In the genomic region with DNA sequence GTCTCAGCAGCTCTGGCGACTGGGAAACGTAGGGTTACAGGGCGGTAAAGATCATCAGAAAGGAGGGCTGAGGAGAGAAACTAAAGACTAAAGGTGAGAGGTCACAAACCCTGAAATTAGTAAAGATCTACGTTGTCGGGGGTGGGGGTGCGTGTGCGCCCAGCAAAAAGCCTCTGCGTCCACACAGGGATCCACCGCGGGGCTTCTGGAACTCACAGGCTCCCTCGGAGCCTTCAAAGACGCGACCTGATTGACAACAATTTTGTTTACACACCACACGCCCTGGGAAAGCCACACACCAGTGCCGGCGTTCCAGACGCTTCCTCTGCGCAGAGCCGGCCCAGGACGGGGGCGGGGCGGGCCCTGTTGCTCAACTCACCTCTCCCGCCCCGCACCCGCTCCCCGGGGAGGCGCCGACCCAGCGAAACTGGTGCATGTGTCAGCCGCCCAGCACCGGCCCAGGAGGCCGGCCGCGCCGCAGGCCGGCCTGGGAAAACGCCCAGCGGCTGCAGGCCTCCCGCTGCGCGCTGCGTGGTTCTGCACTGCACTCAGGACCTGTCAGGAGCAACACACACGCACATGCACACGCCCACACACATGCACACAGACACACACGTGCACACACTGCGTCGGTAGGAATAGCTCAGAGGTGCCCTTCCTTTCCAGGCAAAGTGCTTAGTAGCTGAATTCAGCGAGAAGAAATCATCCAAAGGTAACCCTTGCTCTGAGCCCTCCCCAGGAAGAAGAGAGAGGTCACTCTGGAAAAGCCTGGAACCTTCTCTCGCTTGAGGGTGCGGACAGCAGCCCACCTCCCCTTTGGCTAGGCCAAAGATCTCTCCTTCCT, we compare ENCODE assay signal across 1 cellular context.
TF ChIP-seq lines count a peak whose summit lies in the region.

No MANE protein-coding gene starts in this region.

TF ChIP-seq in K562, 482 proteins besides CTCF, POLR2A, EP300 and RAD21 (continued from another document and continues in another):
- TF ChIP-seq, protein P1, sequence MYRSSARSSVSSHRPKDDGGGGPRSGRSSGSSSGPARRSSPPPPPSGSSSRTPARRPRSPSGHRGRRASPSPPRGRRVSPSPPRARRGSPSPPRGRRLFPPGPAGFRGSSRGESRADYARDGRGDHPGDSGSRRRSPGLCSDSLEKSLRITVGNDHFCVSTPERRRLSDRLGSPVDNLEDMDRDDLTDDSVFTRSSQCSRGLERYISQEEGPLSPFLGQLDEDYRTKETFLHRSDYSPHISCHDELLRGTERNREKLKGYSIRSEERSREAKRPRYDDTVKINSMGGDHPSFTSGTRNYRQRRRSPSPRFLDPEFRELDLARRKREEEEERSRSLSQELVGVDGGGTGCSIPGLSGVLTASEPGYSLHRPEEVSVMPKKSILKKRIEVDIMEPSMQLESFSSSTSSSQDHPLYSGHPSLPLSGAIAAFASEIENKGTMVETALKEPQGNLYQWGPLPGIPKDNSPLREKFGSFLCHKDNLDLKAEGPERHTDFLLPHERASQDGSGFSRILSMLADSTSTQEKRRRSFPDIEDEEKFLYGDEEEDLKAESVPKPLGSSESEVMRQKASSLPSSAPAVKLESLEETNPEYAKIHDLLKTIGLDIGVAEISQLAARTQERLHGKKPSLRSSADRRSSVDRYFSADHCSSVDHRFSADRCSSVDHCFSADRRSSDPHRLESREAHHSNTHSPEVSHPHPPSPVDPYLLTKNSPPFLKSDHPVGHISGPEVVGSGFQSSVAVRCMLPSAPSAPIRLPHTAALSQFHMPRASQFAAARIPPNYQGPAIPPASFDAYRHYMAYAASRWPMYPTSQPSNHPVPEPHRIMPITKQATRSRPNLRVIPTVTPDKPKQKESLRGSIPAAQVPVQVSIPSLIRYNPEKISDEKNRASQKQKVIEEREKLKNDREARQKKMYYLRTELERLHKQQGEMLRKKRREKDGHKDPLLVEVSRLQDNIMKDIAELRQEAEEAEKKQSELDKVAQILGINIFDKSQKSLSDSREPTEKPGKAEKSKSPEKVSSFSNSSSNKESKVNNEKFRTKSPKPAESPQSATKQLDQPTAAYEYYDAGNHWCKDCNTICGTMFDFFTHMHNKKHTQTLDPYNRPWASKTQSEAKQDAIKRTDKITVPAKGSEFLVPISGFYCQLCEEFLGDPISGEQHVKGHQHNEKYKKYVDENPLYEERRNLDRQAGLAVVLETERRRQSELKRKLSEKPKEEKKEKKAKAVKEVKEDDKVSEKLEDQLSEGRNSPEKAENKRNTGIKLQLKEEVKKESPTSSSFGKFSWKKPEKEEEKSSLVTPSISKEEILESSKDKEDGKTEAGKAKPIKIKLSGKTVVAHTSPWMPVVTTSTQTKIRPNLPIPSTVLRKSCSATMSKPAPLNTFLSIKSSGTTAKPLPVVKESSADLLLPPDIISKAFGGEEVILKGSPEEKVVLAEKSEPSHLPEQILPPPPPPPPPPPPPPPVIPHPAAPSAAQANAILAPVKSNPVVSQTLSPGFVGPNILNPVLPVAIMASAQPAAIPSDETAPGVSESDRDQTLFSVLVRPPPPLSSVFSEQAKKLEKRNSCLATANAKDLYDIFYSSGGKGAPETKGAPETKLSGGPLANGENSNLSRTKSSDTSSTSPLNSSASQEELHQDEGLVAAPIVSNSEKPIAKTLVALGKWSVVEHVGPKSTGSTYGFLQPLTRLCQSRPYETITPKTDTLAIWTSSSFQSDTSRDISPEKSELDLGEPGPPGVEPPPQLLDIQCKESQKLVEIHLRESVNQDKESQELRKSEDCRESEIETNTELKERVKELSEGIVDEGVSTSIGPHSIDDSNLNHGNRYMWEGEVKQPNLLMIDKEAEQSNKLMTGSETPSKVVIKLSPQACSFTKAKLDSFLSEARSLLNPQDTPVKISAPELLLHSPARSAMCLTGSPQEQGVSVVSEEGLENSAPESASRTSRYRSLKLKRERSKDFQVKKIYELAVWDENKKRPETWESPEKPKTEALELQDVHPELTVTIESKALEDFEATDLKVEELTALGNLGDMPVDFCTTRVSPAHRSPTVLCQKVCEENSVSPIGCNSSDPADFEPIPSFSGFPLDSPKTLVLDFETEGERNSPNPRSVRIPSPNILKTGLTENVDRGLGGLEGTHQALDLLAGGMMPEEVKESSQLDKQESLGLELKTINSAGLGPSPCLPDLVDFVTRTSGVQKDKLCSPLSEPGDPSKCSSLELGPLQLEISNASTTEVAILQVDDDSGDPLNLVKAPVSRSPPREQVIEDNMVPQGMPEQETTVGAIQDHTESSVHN (IDR thresholded peaks at IDR 0.05; ENCODE audit: borderline replicate concordance in 1 of 2, low read depth in 1 of 2) = no peak
- TF ChIP-seq LCOR (CRISPR knock-in tag; IDR thresholded peaks at IDR 0.05) = peak; percentile 59; the same call in 1 of the 2 replicates
- TF ChIP-seq TOE1 (IDR thresholded peaks at IDR 0.05; ENCODE audit: borderline replicate concordance) = peak; percentile 47; the same call in 1 of the 2 replicates
- TF ChIP-seq TOE1 (CRISPR knock-in tag; IDR thresholded peaks at IDR 0.05; ENCODE audit: borderline replicate concordance, low read depth) = no peak
- TF ChIP-seq ATF3 (IDR thresholded peaks at IDR 0.05) = peak; percentile 66; the same call in 1 of the 2 replicates
- peak; percentile 70; the same call in 1 of the 2 replicates for TF ChIP-seq ATF3 (CRISPR knock-in tag; conservative IDR thresholded peaks at IDR 0.05)
- TF ChIP-seq HDGF (IDR thresholded peaks at IDR 0.05) = peak; percentile 46; the same call in 1 of the 2 replicates
- TF ChIP-seq HDAC8 (tag; IDR thresholded peaks at IDR 0.05) = 0 out of 2 replicates have a peak, but pooled peaks have one; percentile 27
- TF ChIP-seq PHTF2 (CRISPR knock-in tag; IDR thresholded peaks at IDR 0.05) = no peak
- no peak for TF ChIP-seq KLF16 (IDR thresholded peaks at IDR 0.05)
- no peak for TF ChIP-seq REST (CRISPR knock-in tag; IDR thresholded peaks at IDR 0.05; ENCODE audit: low read depth)
- 0 out of 2 replicates have a peak, but pooled peaks have one; percentile 84 for TF ChIP-seq ZNF830 (CRISPR knock-in tag; IDR thresholded peaks at IDR 0.05)
- peak; percentile 80 for TF ChIP-seq RBBP5 (IDR thresholded peaks at IDR 0.05; ENCODE audit: borderline replicate concordance, insufficient read depth, low read length, poor library complexity, severe bottlenecking)
- peak; percentile 67; the same call in 1 of the 2 replicates for TF ChIP-seq ZBTB17 (CRISPR knock-in tag; IDR thresholded peaks at IDR 0.05)
- TF ChIP-seq, protein P2, sequence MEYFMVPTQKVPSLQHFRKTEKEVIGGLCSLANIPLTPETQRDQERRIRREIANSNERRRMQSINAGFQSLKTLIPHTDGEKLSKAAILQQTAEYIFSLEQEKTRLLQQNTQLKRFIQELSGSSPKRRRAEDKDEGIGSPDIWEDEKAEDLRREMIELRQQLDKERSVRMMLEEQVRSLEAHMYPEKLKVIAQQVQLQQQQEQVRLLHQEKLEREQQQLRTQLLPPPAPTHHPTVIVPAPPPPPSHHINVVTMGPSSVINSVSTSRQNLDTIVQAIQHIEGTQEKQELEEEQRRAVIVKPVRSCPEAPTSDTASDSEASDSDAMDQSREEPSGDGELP (CRISPR knock-in tag; IDR thresholded peaks at IDR 0.05; ENCODE audit: borderline replicate concordance) = peak; percentile 87; the same call in 1 of the 2 replicates
- no peak for TF ChIP-seq BRF1 (IDR thresholded peaks at IDR 0.05; ENCODE audit: borderline replicate concordance, extremely low read depth, insufficient read length)
- peak; percentile 38; the same call in 1 of the 2 replicates for TF ChIP-seq ESRRA (IDR thresholded peaks at IDR 0.05; ENCODE audit: borderline replicate concordance, low read depth)
- TF ChIP-seq MTF1 (CRISPR knock-in tag; IDR thresholded peaks at IDR 0.05; ENCODE audit: borderline replicate concordance) = no peak
- TF ChIP-seq BHLHE40 (IDR thresholded peaks at IDR 0.05; ENCODE audit: low read length) = peak; percentile 92
- TF ChIP-seq RHOXF2B (CRISPR knock-in tag; conservative IDR thresholded peaks at IDR 0.05) = 0 out of 2 replicates have a peak, but pooled peaks have one; percentile 53
- TF ChIP-seq FOS (IDR thresholded peaks at IDR 0.05; ENCODE audit: extremely low read depth, insufficient read length) = no peak
- peak; percentile 43; the same call in 1 of the 2 replicates for TF ChIP-seq SPI1 (IDR thresholded peaks at IDR 0.05; ENCODE audit: borderline replicate concordance, low read depth, low read length)
- peak; percentile 12 for TF ChIP-seq MTA1 (IDR thresholded peaks at IDR 0.05; ENCODE audit: borderline replicate concordance)
- no peak for TF ChIP-seq ZNF780A (CRISPR knock-in tag; IDR thresholded peaks at IDR 0.05)
- TF ChIP-seq FOXK2 (conservative IDR thresholded peaks at IDR 0.05 in 1 of 2, IDR thresholded peaks at IDR 0.05 in 1 of 2; ENCODE audit: low read depth in 2 of 2) = peak; percentile 80 to 86
- no peak for TF ChIP-seq ZNF561 (CRISPR knock-in tag; conservative IDR thresholded peaks at IDR 0.05)
- TF ChIP-seq CREB5 (CRISPR knock-in tag; IDR thresholded peaks at IDR 0.05) = no peak
- TF ChIP-seq NFATC3 (IDR thresholded peaks at IDR 0.05) = no peak
- peak; percentile 66; the same call in 1 of the 2 replicates for TF ChIP-seq POLR2AphosphoS5 (IDR thresholded peaks at IDR 0.05; ENCODE audit: control insufficient read depth, insufficient read depth, low read depth, low read length)
- TF ChIP-seq MAFK (IDR thresholded peaks at IDR 0.05; ENCODE audit: low read length) = peak; percentile 17; the same call in 1 of the 2 replicates
- peak; percentile 22 for TF ChIP-seq ZNF24 (IDR thresholded peaks at IDR 0.05)
- no peak for TF ChIP-seq ZNF347 (CRISPR knock-in tag; IDR thresholded peaks at IDR 0.05; ENCODE audit: low read depth)
- TF ChIP-seq PRMT5 (CRISPR knock-in tag; IDR thresholded peaks at IDR 0.05) = no peak
- TF ChIP-seq GATAD2B (IDR thresholded peaks at IDR 0.05; ENCODE audit: borderline replicate concordance) = peak; percentile 79; the same call in 1 of the 2 replicates
- TF ChIP-seq ZNF146 (CRISPR knock-in tag; IDR thresholded peaks at IDR 0.05; ENCODE audit: unreplicated experiment) = no peak
- TF ChIP-seq PHF21A (IDR thresholded peaks at IDR 0.05; ENCODE audit: borderline replicate concordance, low read depth) = 0 out of 2 replicates have a peak, but pooled peaks have one; percentile 61
- TF ChIP-seq U2AF1 (optimal IDR thresholded peaks at IDR 0.05; ENCODE audit: low read depth, low read length) = peak; percentile 72
- TF ChIP-seq ZNF511 (CRISPR knock-in tag; IDR thresholded peaks at IDR 0.05) = peak; percentile 39; the same call in 1 of the 2 replicates
- TF ChIP-seq NR4A1 (CRISPR knock-in tag; IDR thresholded peaks at IDR 0.05) = peak; percentile 22; the same call in 1 of the 2 replicates
- 0 out of 2 replicates have a peak, but pooled peaks have one; percentile 64 for TF ChIP-seq NR4A1 (tag; IDR thresholded peaks at IDR 0.05)
- TF ChIP-seq ARID1B (IDR thresholded peaks at IDR 0.05) = peak; percentile 50
- TF ChIP-seq KAT2B (IDR thresholded peaks at IDR 0.05; ENCODE audit: low read depth, low read length) = no peak
- no peak for TF ChIP-seq CHD2 (IDR thresholded peaks at IDR 0.05; ENCODE audit: low read depth, low read length)
- 0 out of 2 replicates have a peak, but pooled peaks have one; percentile 44 for TF ChIP-seq NBN (IDR thresholded peaks at IDR 0.05; ENCODE audit: low read depth)
